Comparison of ENCODE assay signal across 11 cellular contexts in the genomic region with DNA sequence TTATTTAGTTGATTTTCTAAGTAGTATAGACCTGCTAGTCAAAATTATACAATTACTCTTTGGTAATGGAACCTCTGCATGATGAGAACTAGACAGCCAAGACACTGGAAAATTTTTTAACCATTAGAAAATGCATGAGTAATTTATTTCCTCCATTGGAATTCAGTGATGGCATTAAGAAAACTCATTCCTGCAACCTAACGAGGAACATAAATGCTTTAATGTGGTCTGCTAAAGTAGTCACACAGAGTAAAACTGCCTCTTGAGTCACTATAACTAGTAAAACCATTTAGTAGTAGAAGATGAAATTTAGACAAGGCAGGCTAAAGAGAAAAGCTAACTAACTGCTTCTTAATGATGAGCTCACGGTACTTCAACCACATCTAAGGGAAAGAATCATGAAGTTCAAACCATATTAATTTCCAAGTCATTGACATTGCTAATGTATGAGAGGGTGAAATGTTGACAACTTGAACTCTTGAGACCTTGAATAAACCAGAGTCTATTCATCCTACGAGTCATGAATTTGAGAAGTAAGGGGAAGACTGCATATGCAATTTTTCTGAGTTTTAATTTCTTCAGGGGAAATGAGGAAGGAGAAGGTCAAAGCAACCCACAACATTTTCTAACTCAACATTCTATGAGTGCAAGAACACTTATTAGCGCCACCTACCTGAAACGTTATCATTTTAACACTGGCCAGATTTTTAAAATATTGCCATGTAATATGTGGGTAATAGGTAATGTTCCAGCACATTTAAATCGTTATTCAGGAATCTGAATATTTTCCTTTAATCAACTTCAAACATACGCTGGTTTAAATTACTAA.
DNase-seq lines count a peak whose midpoint lies in the region; TF ChIP-seq lines count a peak whose summit lies in the region.
"Had no signal": no experiment of that assay in that cellular context is flagged by ENCODE, and none has a peak within 500 bp of the region (broad histone marks: within the 10 kb centered on the region; RNA-seq: fewer than 3 reads in every experiment).

No MANE protein-coding gene starts in this region.

- DNase-seq in NOMO-1 treated with DMSO at 0.1 percent for 48 hours (lab: John Stamatoyannopoulos, UW; ENCODE audit: unreplicated experiment), result peak; percentile 20
- DNase-seq in NOMO-1 treated with dmso at 0.1 percent for 144 hours (lab: John Stamatoyannopoulos, UW; ENCODE audit: unreplicated experiment), result no peak
- peak; percentile 32 for DNase-seq in MV-4-11 (lab: John Stamatoyannopoulos, UW)
- peak; percentile 47 to 93 for DNase-seq in cardiac fibroblast (ENCODE audit: low read depth in 2 of 2)
- peak; percentile 75 for DNase-seq in retinal pigment epithelial cell (ENCODE audit: low read depth)
- DNase-seq in NCI-H2107 treated with DMSO at 0.1 percent for 48 hours (lab: John Stamatoyannopoulos, UW; ENCODE audit: unreplicated experiment), result no peak
- DNase-seq in activated naive CD4-positive, alpha-beta T cell (lab: John Stamatoyannopoulos, UW), result no peak
- no peak for DNase-seq in NCI-H524 treated with DMSO at 0.1 percent for 48 hours (lab: John Stamatoyannopoulos, UW)
- DNase-seq: activated naive CD8-positive, alpha-beta T cell treated with anti-CD3 and anti-CD28 coated beads, Interleukin-2, amount 10 ng/mL, durations not matched to agents 7 days and 5 days had no signal

- no peak for TF ChIP-seq CTCF in cardiac fibroblast (IDR thresholded peaks at IDR 0.05; ENCODE audit: low read depth, low read length)
- peak; percentile 31 for TF ChIP-seq CTCF in retinal pigment epithelial cell (conservative IDR thresholded peaks at IDR 0.05; ENCODE audit: low read depth, low read length)

- H3K4me3 ChIP-seq in cardiac fibroblast (replicated peaks in 1 of 2; ENCODE audit: low read depth in 2 of 2, low read length in 2 of 2) (no peak overlapping the region), retinal pigment epithelial cell (ENCODE audit: low read length) (no peak overlapping the region)
- H3K4me3 ChIP-seq: BLaER1, vagina had no signal

Comparison
In these comparisons a context has a peak if more than half of its experiments do, and no peak if none do; other contexts are left out.
1. DNase-seq: peak in NOMO-1 treated with DMSO at 0.1 percent for 48 hours (single experiment), MV-4-11 (single experiment), cardiac fibroblast (2 of 2) and retinal pigment epithelial cell (single experiment); none in NOMO-1 treated with dmso at 0.1 percent for 144 hours (single experiment), NCI-H2107 treated with DMSO at 0.1 percent for 48 hours (single experiment), activated naive CD4-positive, alpha-beta T cell (0 of 4) and NCI-H524 treated with DMSO at 0.1 percent for 48 hours (single experiment).